Comparison of ENCODE assay signal across 21 cellular contexts in genomic region chr2:43125090-43125998, GRCh38.
DNase-seq lines count a peak whose midpoint lies in the region; TF ChIP-seq lines count a peak whose summit lies in the region.
"Had no signal": no experiment of that assay in that cellular context is flagged by ENCODE, and none has a peak within 500 bp of the region (broad histone marks: within the 10 kb centered on the region; RNA-seq: fewer than 3 reads in every experiment).

No MANE protein-coding gene starts in this region.

- CTCF ChIA-PET in CD8-positive, alpha-beta memory T cell (lab: Charles Lee): interaction anchor here (0.7 to 21.7 kb wide), 9 partner anchors 9 to 416 kb away, joined by 3 to 820 read pairs (median 3); partner anchors contain the start of gene ZFP36L2

- POLR2A ChIA-PET in CD8-positive, alpha-beta memory T cell (lab: Charles Lee): interaction anchor here (14.8 kb wide), 1 partner anchor 98 kb away, joined by 590 read pairs; the partner anchor contains the start of gene ZFP36L2

- H3K4me1 ChIP-seq in BLaER1 treated with 17β-estradiol and CSF1 and Interleukin-3, amounts not matched to agents 10 nM and 100 nM: peaks cover 79 to 92% (median 88%) of the 10 kb centered on the region in 10 experiments
- H3K4me1 ChIP-seq in neutrophil (ENCODE audit: control insufficient read depth in 1 of 2, insufficient read depth in 1 of 2, low read depth in 1 of 2, low read length in 1 of 2): peaks cover 53 to 59% of the 10 kb centered on the region in 2 experiments
- H3K4me1 ChIP-seq in CD8-positive, alpha-beta memory T cell (ENCODE audit: insufficient read depth, low read length): peaks cover 41% of the 10 kb centered on the region

- peak overlapping the region in 2 of 10 experiments; percentile 20 to 30; a peak in 2 of 20 replicates for H3K4me3 ChIP-seq in BLaER1 treated with 17β-estradiol and CSF1 and Interleukin-3, amounts not matched to agents 10 nM and 100 nM
- H3K4me3 ChIP-seq in H7 (ENCODE audit: insufficient read depth, low read depth, low read length) (no peak overlapping the region), neutrophil (ENCODE audit: low read depth in 1 of 2, low read length in 1 of 2) (no peak overlapping the region)
- H3K4me3 ChIP-seq in CD8-positive, alpha-beta memory T cell (ENCODE audit: low read length): no peak overlapping the region
- H3K4me3 ChIP-seq: coronary artery, gastrocnemius medialis, left lung, prostate gland had no signal

- peaks cover 0 to 1% of the 10 kb centered on the region in 2 donors for H3K27me3 Mint-ChIP-seq in CD8-positive, alpha-beta memory T cell

- H3K4me1 Mint-ChIP-seq in CD8-positive, alpha-beta memory T cell: peaks cover 40 to 53% (median 44%) of the 10 kb centered on the region in 3 donors

- no peaks in the 10 kb centered on the region for H3K9me3 Mint-ChIP-seq in CD8-positive, alpha-beta memory T cell
- H3K9me3 Mint-ChIP-seq: natural killer cell had no signal

- H3K27ac Mint-ChIP-seq in CD8-positive, alpha-beta memory T cell: peak overlapping the region in 4 of 8 donors; percentile 21 to 80 (median 47)

- no peaks in the 10 kb centered on the region; a peak in 1 of 22 replicates for H3K9me3 ChIP-seq in BLaER1 treated with 17β-estradiol and CSF1 and Interleukin-3, amounts not matched to agents 10 nM and 100 nM (replicated peaks in 1 of 11)
- no peaks in the 10 kb centered on the region for H3K9me3 ChIP-seq in neutrophil
- no peaks in the 10 kb centered on the region for H3K9me3 ChIP-seq in CD8-positive, alpha-beta memory T cell (ENCODE audit: low read length)
- H3K9me3 ChIP-seq: gastrocnemius medialis, left lung, prostate gland had no signal

- H3K36me3 ChIP-seq in BLaER1 treated with 17β-estradiol and CSF1 and Interleukin-3, amounts not matched to agents 10 nM and 100 nM: no peaks in the 10 kb centered on the region
- H3K36me3 ChIP-seq in H7 (replicated peaks; ENCODE audit: control insufficient read depth, insufficient read depth, low read length): no peaks in the 10 kb centered on the region
- no peaks in the 10 kb centered on the region for H3K36me3 ChIP-seq in neutrophil
- no peaks in the 10 kb centered on the region for H3K36me3 ChIP-seq in CD8-positive, alpha-beta memory T cell (ENCODE audit: insufficient read depth, low read length)
- H3K36me3 ChIP-seq: gastrocnemius medialis, left lung, prostate gland had no signal

- peak overlapping the region in 1 of 7 donors; percentile 46 for H3K4me3 Mint-ChIP-seq in CD8-positive, alpha-beta memory T cell
- H3K4me3 Mint-ChIP-seq: natural killer cell had no signal

- DNase-seq in H7: peak; percentile 34
- peak; percentile 39 for DNase-seq in ecto neural progenitor cell (ENCODE audit: low spot score)
- no peak for DNase-seq in Kasumi-1 (lab: John Stamatoyannopoulos, UW)
- no peak for DNase-seq in islet precursor cell
- DNase-seq in CD8-positive, alpha-beta memory T cell: no peak
- DNase-seq: activated CD4-positive, alpha-beta T cell treated with anti-CD3 and anti-CD28 coated beads for 1 hour; activated CD8-positive, alpha-beta memory T cell treated with anti-CD3 and anti-CD28 coated beads for 24 hours; activated naive CD4-positive, alpha-beta T cell; activated T-cell treated with anti-CD3 and anti-CD28 coated beads, Interleukin-2, amount 50 U/mL, for 1 hour; DMS153; gastrocnemius medialis; hippocampal formation; natural killer cell; NCI-H1694; RPMI8226 had no signal

- H3K27ac ChIP-seq in BLaER1 treated with 17β-estradiol and CSF1 and Interleukin-3, amounts not matched to agents 10 nM and 100 nM: peak overlapping the region in 9 of 11 experiments; percentile 29 to 89 (median 79); a peak in 17 of 22 replicates
- H3K27ac ChIP-seq in neutrophil: peak overlapping the region; percentile 99
- no peak overlapping the region for H3K27ac ChIP-seq in CD8-positive, alpha-beta memory T cell (ENCODE audit: low read depth, low read length)
- H3K27ac ChIP-seq: coronary artery, gastrocnemius medialis, KMS-11, left lung, prostate gland had no signal

- H3K9ac ChIP-seq in BLaER1 treated with 17β-estradiol and CSF1 and Interleukin-3, amounts not matched to agents 10 nM and 100 nM: peak overlapping the region; percentile 16 to 79 (median 52); a peak in 18 of 22 replicates
- H3K9ac ChIP-seq: KMS-11 had no signal

- no peak for TF ChIP-seq CTCF in neutrophil (IDR thresholded peaks at IDR 0.05)

- no peaks in the 10 kb centered on the region for H3K36me3 Mint-ChIP-seq in CD8-positive, alpha-beta memory T cell
- H3K36me3 Mint-ChIP-seq: natural killer cell had no signal

- H3K4me2 ChIP-seq in BLaER1 treated with 17β-estradiol and CSF1 and Interleukin-3, amounts not matched to agents 10 nM and 100 nM: peak overlapping the region; percentile 60 to 96 (median 93)
- H3K4me2 ChIP-seq: KMS-11 had no signal

- H3K27me3 ChIP-seq in BLaER1 treated with 17β-estradiol and CSF1 and Interleukin-3, amounts not matched to agents 10 nM and 100 nM: no peaks in the 10 kb centered on the region
- H3K27me3 ChIP-seq in H7 (ENCODE audit: control insufficient read depth, insufficient read depth, low read length): no peaks in the 10 kb centered on the region
- no peaks in the 10 kb centered on the region for H3K27me3 ChIP-seq in neutrophil
- no peaks in the 10 kb centered on the region for H3K27me3 ChIP-seq in CD8-positive, alpha-beta memory T cell (ENCODE audit: insufficient read depth, low read length, poor library complexity, severe bottlenecking)
- H3K27me3 ChIP-seq: gastrocnemius medialis, left lung had no signal

- 0 out of 22 replicates have a peak, but pooled peaks cover 0 to 3% (median 0%) of the 10 kb centered on the region in 11 experiments for H4K20me1 ChIP-seq in BLaER1 treated with 17β-estradiol and CSF1 and Interleukin-3, amounts not matched to agents 10 nM and 100 nM

Comparison
In these comparisons a context has a peak if more than half of its experiments do, and no peak if none do; other contexts are left out.
1. DNase-seq: peak in H7 (single experiment) and ecto neural progenitor cell (single experiment); none in Kasumi-1 (0 of 2), islet precursor cell (single experiment) and CD8-positive, alpha-beta memory T cell (0 of 5).